ENCODE assay signal across 2 cellular contexts in the genomic region with DNA sequence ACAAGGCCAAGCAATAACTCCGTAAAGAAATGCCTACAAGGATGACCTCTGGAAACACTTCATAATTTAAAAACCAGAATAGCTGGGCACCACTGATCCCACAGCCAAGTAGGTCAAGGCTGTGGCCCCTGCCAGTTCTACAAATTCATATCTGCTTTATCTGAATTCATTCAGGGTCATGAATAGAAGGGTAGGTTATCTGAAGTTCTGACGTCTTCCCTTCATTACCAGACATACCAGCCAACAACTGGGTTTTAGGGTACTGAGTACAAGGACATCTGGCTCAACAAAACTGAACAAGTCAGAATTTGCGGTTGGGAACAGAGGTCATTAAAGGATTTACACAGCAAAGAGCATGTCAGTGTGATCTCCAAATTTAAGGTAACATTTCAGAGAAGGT.
TF ChIP-seq lines count a peak whose summit lies in the region.

No MANE protein-coding gene starts in this region.

TF ChIP-seq in IMR-90, 13 proteins besides CTCF, POLR2A, EP300 and RAD21:
- TF ChIP-seq CEBPB (IDR thresholded peaks at IDR 0.05; ENCODE audit: low read depth, low read length) (no peak), SMC3 (IDR thresholded peaks at IDR 0.05; ENCODE audit: low read depth, low read length) (no peak), MAFK (IDR thresholded peaks at IDR 0.05; ENCODE audit: low read depth, low read length) (no peak), FOS (IDR thresholded peaks at IDR 0.05; ENCODE audit: low read depth, low read length) (no peak), RFX5 (IDR thresholded peaks at IDR 0.05; ENCODE audit: low read depth, low read length) (no peak), RCOR1 (IDR thresholded peaks at IDR 0.05; ENCODE audit: insufficient replicate concordance, low read length) (no peak), MAZ (IDR thresholded peaks at IDR 0.05; ENCODE audit: borderline replicate concordance, low read depth, low read length) (no peak), NFE2L2 (IDR thresholded peaks at IDR 0.05; ENCODE audit: low read depth, low read length) (no peak), CHD1 (IDR thresholded peaks at IDR 0.05; ENCODE audit: low read depth, low read length) (no peak), BHLHE40 (IDR thresholded peaks at IDR 0.05; ENCODE audit: low read depth, low read length) (no peak), MXI1 (IDR thresholded peaks at IDR 0.05; ENCODE audit: borderline replicate concordance, low read depth, low read length) (no peak)
- TF ChIP-seq, protein P1, sequence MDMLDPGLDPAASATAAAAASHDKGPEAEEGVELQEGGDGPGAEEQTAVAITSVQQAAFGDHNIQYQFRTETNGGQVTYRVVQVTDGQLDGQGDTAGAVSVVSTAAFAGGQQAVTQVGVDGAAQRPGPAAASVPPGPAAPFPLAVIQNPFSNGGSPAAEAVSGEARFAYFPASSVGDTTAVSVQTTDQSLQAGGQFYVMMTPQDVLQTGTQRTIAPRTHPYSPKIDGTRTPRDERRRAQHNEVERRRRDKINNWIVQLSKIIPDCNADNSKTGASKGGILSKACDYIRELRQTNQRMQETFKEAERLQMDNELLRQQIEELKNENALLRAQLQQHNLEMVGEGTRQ (IDR thresholded peaks at IDR 0.05; ENCODE audit: low read depth, low read length): no peak
- TF ChIP-seq, protein P2, sequence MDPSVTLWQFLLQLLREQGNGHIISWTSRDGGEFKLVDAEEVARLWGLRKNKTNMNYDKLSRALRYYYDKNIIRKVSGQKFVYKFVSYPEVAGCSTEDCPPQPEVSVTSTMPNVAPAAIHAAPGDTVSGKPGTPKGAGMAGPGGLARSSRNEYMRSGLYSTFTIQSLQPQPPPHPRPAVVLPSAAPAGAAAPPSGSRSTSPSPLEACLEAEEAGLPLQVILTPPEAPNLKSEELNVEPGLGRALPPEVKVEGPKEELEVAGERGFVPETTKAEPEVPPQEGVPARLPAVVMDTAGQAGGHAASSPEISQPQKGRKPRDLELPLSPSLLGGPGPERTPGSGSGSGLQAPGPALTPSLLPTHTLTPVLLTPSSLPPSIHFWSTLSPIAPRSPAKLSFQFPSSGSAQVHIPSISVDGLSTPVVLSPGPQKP (IDR thresholded peaks at IDR 0.05; ENCODE audit: borderline replicate concordance, low read depth, low read length): no peak

TF ChIP-seq in GM12878, 131 proteins besides CTCF, POLR2A, EP300 and RAD21:
- TF ChIP-seq MYB (IDR thresholded peaks at IDR 0.05; ENCODE audit: borderline replicate concordance, low read depth, low read length) (no peak), NFXL1 (IDR thresholded peaks at IDR 0.05; ENCODE audit: borderline replicate concordance) (no peak), IKZF1 (conservative IDR thresholded peaks at IDR 0.05) (no peak), SMARCA5 (IDR thresholded peaks at IDR 0.05) (no peak), KAT2A (conservative IDR thresholded peaks at IDR 0.05; ENCODE audit: control insufficient read depth, low read depth, low read length) (no peak), KLF5 (IDR thresholded peaks at IDR 0.05; ENCODE audit: partially characterized antibody) (no peak), CBX5 (IDR thresholded peaks at IDR 0.05; ENCODE audit: low read depth) (no peak), SIX5 (IDR thresholded peaks at IDR 0.05; ENCODE audit: low read depth, low read length, severe bottlenecking) (no peak), NFYA (IDR thresholded peaks at IDR 0.05; ENCODE audit: borderline replicate concordance, low read depth, low read length) (no peak), STAT1 (conservative IDR thresholded peaks at IDR 0.05) (no peak), BACH1 (IDR thresholded peaks at IDR 0.05; ENCODE audit: borderline replicate concordance) (no peak), CHD2 (IDR thresholded peaks at IDR 0.05; ENCODE audit: borderline replicate concordance, low read depth, low read length) (no peak)
- TF ChIP-seq, protein P3, sequence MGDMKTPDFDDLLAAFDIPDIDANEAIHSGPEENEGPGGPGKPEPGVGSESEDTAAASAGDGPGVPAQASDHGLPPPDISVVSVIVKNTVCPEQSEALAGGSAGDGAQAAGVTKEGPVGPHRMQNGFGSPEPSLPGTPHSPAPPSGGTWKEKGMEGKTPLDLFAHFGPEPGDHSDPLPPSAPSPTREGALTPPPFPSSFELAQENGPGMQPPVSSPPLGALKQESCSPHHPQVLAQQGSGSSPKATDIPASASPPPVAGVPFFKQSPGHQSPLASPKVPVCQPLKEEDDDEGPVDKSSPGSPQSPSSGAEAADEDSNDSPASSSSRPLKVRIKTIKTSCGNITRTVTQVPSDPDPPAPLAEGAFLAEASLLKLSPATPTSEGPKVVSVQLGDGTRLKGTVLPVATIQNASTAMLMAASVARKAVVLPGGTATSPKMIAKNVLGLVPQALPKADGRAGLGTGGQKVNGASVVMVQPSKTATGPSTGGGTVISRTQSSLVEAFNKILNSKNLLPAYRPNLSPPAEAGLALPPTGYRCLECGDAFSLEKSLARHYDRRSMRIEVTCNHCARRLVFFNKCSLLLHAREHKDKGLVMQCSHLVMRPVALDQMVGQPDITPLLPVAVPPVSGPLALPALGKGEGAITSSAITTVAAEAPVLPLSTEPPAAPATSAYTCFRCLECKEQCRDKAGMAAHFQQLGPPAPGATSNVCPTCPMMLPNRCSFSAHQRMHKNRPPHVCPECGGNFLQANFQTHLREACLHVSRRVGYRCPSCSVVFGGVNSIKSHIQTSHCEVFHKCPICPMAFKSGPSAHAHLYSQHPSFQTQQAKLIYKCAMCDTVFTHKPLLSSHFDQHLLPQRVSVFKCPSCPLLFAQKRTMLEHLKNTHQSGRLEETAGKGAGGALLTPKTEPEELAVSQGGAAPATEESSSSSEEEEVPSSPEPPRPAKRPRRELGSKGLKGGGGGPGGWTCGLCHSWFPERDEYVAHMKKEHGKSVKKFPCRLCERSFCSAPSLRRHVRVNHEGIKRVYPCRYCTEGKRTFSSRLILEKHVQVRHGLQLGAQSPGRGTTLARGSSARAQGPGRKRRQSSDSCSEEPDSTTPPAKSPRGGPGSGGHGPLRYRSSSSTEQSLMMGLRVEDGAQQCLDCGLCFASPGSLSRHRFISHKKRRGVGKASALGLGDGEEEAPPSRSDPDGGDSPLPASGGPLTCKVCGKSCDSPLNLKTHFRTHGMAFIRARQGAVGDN (IDR thresholded peaks at IDR 0.05): no peak
- TF ChIP-seq, protein P4, sequence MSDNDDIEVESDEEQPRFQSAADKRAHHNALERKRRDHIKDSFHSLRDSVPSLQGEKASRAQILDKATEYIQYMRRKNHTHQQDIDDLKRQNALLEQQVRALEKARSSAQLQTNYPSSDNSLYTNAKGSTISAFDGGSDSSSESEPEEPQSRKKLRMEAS (IDR thresholded peaks at IDR 0.05; ENCODE audit: low read depth, low read length): no peak
- TF ChIP-seq, protein P5, sequence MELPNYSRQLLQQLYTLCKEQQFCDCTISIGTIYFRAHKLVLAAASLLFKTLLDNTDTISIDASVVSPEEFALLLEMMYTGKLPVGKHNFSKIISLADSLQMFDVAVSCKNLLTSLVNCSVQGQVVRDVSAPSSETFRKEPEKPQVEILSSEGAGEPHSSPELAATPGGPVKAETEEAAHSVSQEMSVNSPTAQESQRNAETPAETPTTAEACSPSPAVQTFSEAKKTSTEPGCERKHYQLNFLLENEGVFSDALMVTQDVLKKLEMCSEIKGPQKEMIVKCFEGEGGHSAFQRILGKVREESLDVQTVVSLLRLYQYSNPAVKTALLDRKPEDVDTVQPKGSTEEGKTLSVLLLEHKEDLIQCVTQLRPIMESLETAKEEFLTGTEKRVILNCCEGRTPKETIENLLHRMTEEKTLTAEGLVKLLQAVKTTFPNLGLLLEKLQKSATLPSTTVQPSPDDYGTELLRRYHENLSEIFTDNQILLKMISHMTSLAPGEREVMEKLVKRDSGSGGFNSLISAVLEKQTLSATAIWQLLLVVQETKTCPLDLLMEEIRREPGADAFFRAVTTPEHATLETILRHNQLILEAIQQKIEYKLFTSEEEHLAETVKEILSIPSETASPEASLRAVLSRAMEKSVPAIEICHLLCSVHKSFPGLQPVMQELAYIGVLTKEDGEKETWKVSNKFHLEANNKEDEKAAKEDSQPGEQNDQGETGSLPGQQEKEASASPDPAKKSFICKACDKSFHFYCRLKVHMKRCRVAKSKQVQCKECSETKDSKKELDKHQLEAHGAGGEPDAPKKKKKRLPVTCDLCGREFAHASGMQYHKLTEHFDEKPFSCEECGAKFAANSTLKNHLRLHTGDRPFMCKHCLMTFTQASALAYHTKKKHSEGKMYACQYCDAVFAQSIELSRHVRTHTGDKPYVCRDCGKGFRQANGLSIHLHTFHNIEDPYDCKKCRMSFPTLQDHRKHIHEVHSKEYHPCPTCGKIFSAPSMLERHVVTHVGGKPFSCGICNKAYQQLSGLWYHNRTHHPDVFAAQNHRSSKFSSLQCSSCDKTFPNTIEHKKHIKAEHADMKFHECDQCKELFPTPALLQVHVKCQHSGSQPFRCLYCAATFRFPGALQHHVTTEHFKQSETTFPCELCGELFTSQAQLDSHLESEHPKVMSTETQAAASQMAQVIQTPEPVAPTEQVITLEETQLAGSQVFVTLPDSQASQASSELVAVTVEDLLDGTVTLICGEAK (IDR thresholded peaks at IDR 0.05; ENCODE audit: borderline replicate concordance): no peak
- TF ChIP-seq, protein P6, sequence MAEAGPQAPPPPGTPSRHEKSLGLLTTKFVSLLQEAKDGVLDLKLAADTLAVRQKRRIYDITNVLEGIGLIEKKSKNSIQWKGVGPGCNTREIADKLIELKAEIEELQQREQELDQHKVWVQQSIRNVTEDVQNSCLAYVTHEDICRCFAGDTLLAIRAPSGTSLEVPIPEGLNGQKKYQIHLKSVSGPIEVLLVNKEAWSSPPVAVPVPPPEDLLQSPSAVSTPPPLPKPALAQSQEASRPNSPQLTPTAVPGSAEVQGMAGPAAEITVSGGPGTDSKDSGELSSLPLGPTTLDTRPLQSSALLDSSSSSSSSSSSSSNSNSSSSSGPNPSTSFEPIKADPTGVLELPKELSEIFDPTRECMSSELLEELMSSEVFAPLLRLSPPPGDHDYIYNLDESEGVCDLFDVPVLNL (IDR thresholded peaks at IDR 0.05; ENCODE audit: low read depth, low read length): no peak
- TF ChIP-seq, protein P7, sequence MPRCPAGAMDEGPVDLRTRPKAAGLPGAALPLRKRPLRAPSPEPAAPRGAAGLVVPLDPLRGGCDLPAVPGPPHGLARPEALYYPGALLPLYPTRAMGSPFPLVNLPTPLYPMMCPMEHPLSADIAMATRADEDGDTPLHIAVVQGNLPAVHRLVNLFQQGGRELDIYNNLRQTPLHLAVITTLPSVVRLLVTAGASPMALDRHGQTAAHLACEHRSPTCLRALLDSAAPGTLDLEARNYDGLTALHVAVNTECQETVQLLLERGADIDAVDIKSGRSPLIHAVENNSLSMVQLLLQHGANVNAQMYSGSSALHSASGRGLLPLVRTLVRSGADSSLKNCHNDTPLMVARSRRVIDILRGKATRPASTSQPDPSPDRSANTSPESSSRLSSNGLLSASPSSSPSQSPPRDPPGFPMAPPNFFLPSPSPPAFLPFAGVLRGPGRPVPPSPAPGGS (IDR thresholded peaks at IDR 0.05; ENCODE audit: borderline replicate concordance, insufficient read depth, low read depth, low read length, poor library complexity, severe bottlenecking): no peak
- TF ChIP-seq, protein P8, sequence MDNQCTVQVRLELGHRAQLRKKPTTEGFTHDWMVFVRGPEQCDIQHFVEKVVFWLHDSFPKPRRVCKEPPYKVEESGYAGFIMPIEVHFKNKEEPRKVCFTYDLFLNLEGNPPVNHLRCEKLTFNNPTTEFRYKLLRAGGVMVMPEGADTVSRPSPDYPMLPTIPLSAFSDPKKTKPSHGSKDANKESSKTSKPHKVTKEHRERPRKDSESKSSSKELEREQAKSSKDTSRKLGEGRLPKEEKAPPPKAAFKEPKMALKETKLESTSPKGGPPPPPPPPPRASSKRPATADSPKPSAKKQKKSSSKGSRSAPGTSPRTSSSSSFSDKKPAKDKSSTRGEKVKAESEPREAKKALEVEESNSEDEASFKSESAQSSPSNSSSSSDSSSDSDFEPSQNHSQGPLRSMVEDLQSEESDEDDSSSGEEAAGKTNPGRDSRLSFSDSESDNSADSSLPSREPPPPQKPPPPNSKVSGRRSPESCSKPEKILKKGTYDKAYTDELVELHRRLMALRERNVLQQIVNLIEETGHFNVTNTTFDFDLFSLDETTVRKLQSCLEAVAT (IDR thresholded peaks at IDR 0.05): no peak
- TF ChIP-seq, protein P9, sequence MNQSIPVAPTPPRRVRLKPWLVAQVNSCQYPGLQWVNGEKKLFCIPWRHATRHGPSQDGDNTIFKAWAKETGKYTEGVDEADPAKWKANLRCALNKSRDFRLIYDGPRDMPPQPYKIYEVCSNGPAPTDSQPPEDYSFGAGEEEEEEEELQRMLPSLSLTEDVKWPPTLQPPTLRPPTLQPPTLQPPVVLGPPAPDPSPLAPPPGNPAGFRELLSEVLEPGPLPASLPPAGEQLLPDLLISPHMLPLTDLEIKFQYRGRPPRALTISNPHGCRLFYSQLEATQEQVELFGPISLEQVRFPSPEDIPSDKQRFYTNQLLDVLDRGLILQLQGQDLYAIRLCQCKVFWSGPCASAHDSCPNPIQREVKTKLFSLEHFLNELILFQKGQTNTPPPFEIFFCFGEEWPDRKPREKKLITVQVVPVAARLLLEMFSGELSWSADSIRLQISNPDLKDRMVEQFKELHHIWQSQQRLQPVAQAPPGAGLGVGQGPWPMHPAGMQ (IDR thresholded peaks at IDR 0.05; ENCODE audit: borderline replicate concordance): no peak
- TF ChIP-seq, protein P10, sequence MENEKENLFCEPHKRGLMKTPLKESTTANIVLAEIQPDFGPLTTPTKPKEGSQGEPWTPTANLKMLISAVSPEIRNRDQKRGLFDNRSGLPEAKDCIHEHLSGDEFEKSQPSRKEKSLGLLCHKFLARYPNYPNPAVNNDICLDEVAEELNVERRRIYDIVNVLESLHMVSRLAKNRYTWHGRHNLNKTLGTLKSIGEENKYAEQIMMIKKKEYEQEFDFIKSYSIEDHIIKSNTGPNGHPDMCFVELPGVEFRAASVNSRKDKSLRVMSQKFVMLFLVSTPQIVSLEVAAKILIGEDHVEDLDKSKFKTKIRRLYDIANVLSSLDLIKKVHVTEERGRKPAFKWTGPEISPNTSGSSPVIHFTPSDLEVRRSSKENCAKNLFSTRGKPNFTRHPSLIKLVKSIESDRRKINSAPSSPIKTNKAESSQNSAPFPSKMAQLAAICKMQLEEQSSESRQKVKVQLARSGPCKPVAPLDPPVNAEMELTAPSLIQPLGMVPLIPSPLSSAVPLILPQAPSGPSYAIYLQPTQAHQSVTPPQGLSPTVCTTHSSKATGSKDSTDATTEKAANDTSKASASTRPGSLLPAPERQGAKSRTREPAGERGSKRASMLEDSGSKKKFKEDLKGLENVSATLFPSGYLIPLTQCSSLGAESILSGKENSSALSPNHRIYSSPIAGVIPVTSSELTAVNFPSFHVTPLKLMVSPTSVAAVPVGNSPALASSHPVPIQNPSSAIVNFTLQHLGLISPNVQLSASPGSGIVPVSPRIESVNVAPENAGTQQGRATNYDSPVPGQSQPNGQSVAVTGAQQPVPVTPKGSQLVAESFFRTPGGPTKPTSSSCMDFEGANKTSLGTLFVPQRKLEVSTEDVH (IDR thresholded peaks at IDR 0.05; ENCODE audit: low read depth, partially characterized antibody): no peak
